10 cellular contexts compared by ENCODE assay signal in the genomic region with DNA sequence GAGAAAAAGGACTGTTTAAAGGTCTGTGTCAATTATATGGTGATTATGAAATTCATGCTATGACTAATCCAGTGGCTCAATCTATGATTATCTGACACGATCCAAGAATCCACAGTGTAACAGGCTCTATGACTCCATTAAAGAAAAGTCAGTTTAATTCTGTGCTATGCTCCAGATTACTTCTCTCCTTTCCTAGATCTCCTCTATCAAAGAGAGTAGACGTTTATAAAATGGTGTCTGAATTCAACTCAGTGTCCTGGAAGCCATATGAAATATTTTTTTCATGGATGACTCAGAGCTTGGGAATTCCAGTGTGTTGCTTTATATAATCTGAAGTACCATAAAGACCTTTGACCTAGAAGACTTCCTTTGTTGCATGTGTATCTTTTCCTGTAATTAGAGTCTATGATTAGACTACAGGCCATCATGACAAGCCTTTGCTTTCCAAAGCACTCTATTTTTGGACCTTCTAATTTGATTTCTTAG. TPM values are rescaled to one million over a fixed set of nuclear protein-coding genes. Genes with fewer than 3 reads are reported as not detected.
DNase-seq lines count a peak whose midpoint lies in the region; ATAC-seq and TF ChIP-seq lines count a peak whose summit lies in the region.
"Had no signal": no experiment of that assay in that cellular context is flagged by ENCODE, and none has a peak within 500 bp of the region (broad histone marks: within the 10 kb centered on the region; RNA-seq: fewer than 3 reads in every experiment).

No MANE protein-coding gene starts in this region.

- H3K27me3 Mint-ChIP-seq in T-helper 2 cell treated with Interferon-gamma antibody and Interleukin-4, amounts not matched to agents 5 μg/mL and 100 μg/mL, for 36 hours (ENCODE audit: low read depth): peaks cover 12% of the 10 kb centered on the region

- peak overlapping the region in 7 of 10 donors; percentile 4 to 67 (median 54) for H3K27ac ChIP-seq in heart right ventricle
- peak overlapping the region; percentile 72 for H3K27ac ChIP-seq in subcutaneous abdominal adipose tissue (ENCODE audit: low read depth, low read length)
- peak overlapping the region in 1 of 2 donors; percentile 0 for H3K27ac ChIP-seq in coronary artery
- H3K27ac ChIP-seq: HL-60 had no signal

- no peak overlapping the region for H3K4me3 ChIP-seq in heart right ventricle
- no peak overlapping the region for H3K4me3 ChIP-seq in subcutaneous abdominal adipose tissue (ENCODE audit: low read depth in 1 of 5, low read length in 5 of 5)
- no peak overlapping the region for H3K4me3 ChIP-seq in coronary artery

- H3K4me1 ChIP-seq in heart right ventricle (peaks cover 0 to 18% (median 12%) of the 10 kb centered on the region in 9 donors), subcutaneous abdominal adipose tissue (ENCODE audit: control insufficient read depth in 5 of 5, insufficient read depth in 5 of 5, low read length in 5 of 5) (peaks cover 0 to 17% (median 12%) of the 10 kb centered on the region in 5 donors)

- 31 to 34% methylated on average over 2 of the region's 2 CpGs for WGBS in heart right ventricle, 2 donors

- peaks cover 1% of the 10 kb centered on the region for H3K4me1 Mint-ChIP-seq in T-helper 2 cell treated with Interferon-gamma antibody and Interleukin-4, amounts not matched to agents 5 μg/mL and 100 μg/mL, for 36 hours (ENCODE audit: low read depth)

- no peaks in the 10 kb centered on the region for H3K36me3 ChIP-seq in heart right ventricle
- H3K36me3 ChIP-seq in subcutaneous abdominal adipose tissue (ENCODE audit: control insufficient read depth in 5 of 5, insufficient read depth in 5 of 5, low read length in 5 of 5): no peaks in the 10 kb centered on the region

- H3K36me3 Mint-ChIP-seq in T-helper 2 cell treated with Interferon-gamma antibody and Interleukin-4, amounts not matched to agents 5 μg/mL and 100 μg/mL, for 36 hours (ENCODE audit: low read depth): no peaks in the 10 kb centered on the region

- no peak overlapping the region for H3K4me3 Mint-ChIP-seq in T-helper 2 cell treated with Interferon-gamma antibody and Interleukin-4, amounts not matched to agents 5 μg/mL and 100 μg/mL, for 36 hours

- no peaks in the 10 kb centered on the region for H3K9me3 Mint-ChIP-seq in T-helper 2 cell treated with Interferon-gamma antibody and Interleukin-4, amounts not matched to agents 5 μg/mL and 100 μg/mL, for 36 hours

- TF ChIP-seq CTCF in heart right ventricle (IDR thresholded peaks at IDR 0.05): no peak
- TF ChIP-seq CTCF in coronary artery (IDR thresholded peaks at IDR 0.05): no peak

- peak; percentile 8 for DNase-seq in NCI-H2029 (lab: John Stamatoyannopoulos, UW)
- DNase-seq in NCI-H2029 treated with DMSO at 0.1 percent for 48 hours (lab: John Stamatoyannopoulos, UW): no peak
- DNase-seq in heart right ventricle: no peak
- DNase-seq in T-helper 2 cell treated with Interferon-gamma antibody and Interleukin-4, amounts not matched to agents 5 μg/mL and 100 μg/mL, for 36 hours (ENCODE audit: low spot score): no peak
- DNase-seq in coronary artery (ENCODE audit: low spot score): no peak
- DNase-seq: 8988T had no signal

- intact Hi-C loops in heart right ventricle (cut with DNase I): no loop called here

- H3K9me3 ChIP-seq in heart right ventricle (no peaks in the 10 kb centered on the region), subcutaneous abdominal adipose tissue (ENCODE audit: control insufficient read depth in 5 of 5, low read length in 5 of 5) (no peaks in the 10 kb centered on the region)

- ATAC-seq in SK-N-SH treated with all-trans-retinoic acid at 6 μM for 48 hours (peak; percentile 80), heart right ventricle (peak in 7 of 8 donors; percentile 19 to 80 (median 55)), HG03097 (IDR thresholded peaks at IDR 0.05; ENCODE audit: low FRiP score, unreplicated experiment) (no peak)

- H3K27me3 ChIP-seq in heart right ventricle (no peaks in the 10 kb centered on the region), subcutaneous abdominal adipose tissue (ENCODE audit: control insufficient read depth in 5 of 5, insufficient read depth in 4 of 5, low read length in 5 of 5) (no peaks in the 10 kb centered on the region)

- no peak overlapping the region for H3K27ac Mint-ChIP-seq in T-helper 2 cell treated with Interferon-gamma antibody and Interleukin-4, amounts not matched to agents 5 μg/mL and 100 μg/mL, for 36 hours

- peak overlapping the region in 2 of 5 donors; percentile 20 to 66 for H3K9ac ChIP-seq in subcutaneous abdominal adipose tissue (ENCODE audit: low read length in 5 of 5)

TF ChIP-seq in SK-N-SH treated with all-trans-retinoic acid at 6 μM for 48 hours, 23 proteins besides CTCF, POLR2A, EP300 and RAD21:
- 0 out of 2 replicates have a peak, but pooled peaks have one; percentile 19 for TF ChIP-seq CSDC2 (CRISPR knock-in tag; IDR thresholded peaks at IDR 0.05)
- no peak for TF ChIP-seq TOX (CRISPR knock-in tag; IDR thresholded peaks at IDR 0.05; ENCODE audit: borderline replicate concordance)
TF ChIP-seq in SK-N-SH treated with all-trans-retinoic acid at 6 μM for 48 hours: peak in this region for 1.

RNA-seq across cellular contexts. Expression of gene NF1, which starts 27.0 kb away (rescaled TPM):
- 10 to 100 TPM; 41.9 to 71.0 (median 58.9) TPM for total RNA-seq in heart right ventricle
- polyA plus RNA-seq in heart right ventricle: 1 to 10 TPM; 4.2 to 7.6 TPM
